Comparison of ENCODE assay signal across 8 cellular contexts in the genomic region with DNA sequence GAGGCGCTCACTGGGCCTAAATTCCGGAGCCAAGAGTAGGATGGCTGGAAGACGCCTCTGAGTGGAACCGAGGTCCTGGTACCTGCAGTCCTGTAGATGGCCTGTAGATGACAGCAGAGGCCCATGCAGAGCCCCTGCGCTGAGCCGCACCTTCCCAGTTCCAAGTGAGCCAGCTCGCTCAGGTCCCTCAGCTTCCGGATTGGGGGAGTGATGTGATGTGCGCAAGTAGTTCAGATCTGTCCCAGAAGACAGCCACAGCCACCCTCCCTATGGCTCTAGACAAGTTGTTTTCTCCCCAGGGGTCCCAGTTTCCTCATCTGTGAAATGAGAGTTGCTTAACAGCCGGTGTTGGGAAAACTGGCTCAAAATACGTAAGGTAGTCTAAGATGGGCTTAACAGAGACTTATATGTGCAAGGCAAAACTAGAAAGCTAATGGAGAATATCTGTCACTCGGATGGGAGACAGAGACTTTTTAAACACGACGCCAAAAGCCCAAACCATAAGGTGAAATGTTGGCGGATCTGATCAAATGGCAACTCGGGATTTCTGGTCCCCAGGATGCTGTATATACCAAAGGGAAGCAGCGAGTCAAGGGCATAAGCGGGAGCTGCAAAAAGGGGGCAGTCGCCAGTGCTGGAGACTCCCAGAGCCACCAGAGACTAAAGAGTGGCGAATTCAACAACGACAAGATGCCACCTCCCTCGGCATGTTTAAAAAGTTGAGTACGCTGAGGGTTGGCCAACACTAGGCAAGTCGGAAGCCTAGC. TPM values are rescaled to one million over a fixed set of nuclear protein-coding genes. Genes with fewer than 3 reads are reported as not detected.
DNase-seq lines count a peak whose midpoint lies in the region; FAIRE-seq and TF ChIP-seq lines count a peak whose summit lies in the region.

No MANE protein-coding gene starts in this region.

- H3K27ac Mint-ChIP-seq in T-helper 1 cell treated with Interleukin-12 subunit alpha and Interleukin-12 subunit beta and Interleukin-4 antibody, amounts not matched to agents 30 μg/mL and 1 μg/mL, for 36 hours = peak overlapping the region; percentile 87

- peaks cover 47% of the 10 kb centered on the region for H3K36me3 Mint-ChIP-seq in T-helper 1 cell treated with Interleukin-12 subunit alpha and Interleukin-12 subunit beta and Interleukin-4 antibody, amounts not matched to agents 30 μg/mL and 1 μg/mL, for 36 hours (ENCODE audit: low read depth)

- peaks cover 75% of the 10 kb centered on the region for H3K4me1 ChIP-seq in left ventricle myocardium inferior

- H3K36me3 ChIP-seq in left ventricle myocardium inferior = no peaks in the 10 kb centered on the region

- no peaks in the 10 kb centered on the region for H3K9me3 ChIP-seq in left ventricle myocardium inferior (replicated peaks)

- peak; percentile 85 for DNase-seq in ELR (ENCODE audit: low read depth)
- DNase-seq in HFF-Myc (ENCODE audit: extremely low read depth, low read depth) = no peak
- DNase-seq in NCI-H1694 (lab: John Stamatoyannopoulos, UW) = peak; percentile 24
- DNase-seq in amniotic stem cell (lab: John Stamatoyannopoulos, UW) = peak; percentile 64
- DNase-seq in left ventricle myocardium inferior = peak; percentile 76
- DNase-seq in posterior cingulate gyrus = peak; percentile 75 to 97 (median 84)
- peak; percentile 92 for DNase-seq in urothelium cell line (ENCODE audit: low spot score)

- H3K27me3 ChIP-seq in left ventricle myocardium inferior (ENCODE audit: low read depth) = no peaks in the 10 kb centered on the region

- peaks cover 64% of the 10 kb centered on the region for H3K4me1 Mint-ChIP-seq in T-helper 1 cell treated with Interleukin-12 subunit alpha and Interleukin-12 subunit beta and Interleukin-4 antibody, amounts not matched to agents 30 μg/mL and 1 μg/mL, for 36 hours (ENCODE audit: low read depth)

- H3K27ac ChIP-seq in left ventricle myocardium inferior (replicated peaks) = peak overlapping the region; percentile 98

- peak overlapping the region; percentile 87 for H3K4me3 Mint-ChIP-seq in T-helper 1 cell treated with Interleukin-12 subunit alpha and Interleukin-12 subunit beta and Interleukin-4 antibody, amounts not matched to agents 30 μg/mL and 1 μg/mL, for 36 hours

- H3K4me3 ChIP-seq in HFF-Myc (replicated peaks; ENCODE audit: low read depth, low read length) (peak overlapping the region; percentile 85), left ventricle myocardium inferior (peak overlapping the region; percentile 96)

- peak; percentile 44 for FAIRE-seq in urothelium cell line (lab: Jason Lieb, UNC)

- TF ChIP-seq CTCF in HFF-Myc (IDR thresholded peaks at IDR 0.05; ENCODE audit: low read depth, low read length, missing control alignments) (peak; percentile 100), left ventricle myocardium inferior (IDR thresholded peaks at IDR 0.05; ENCODE audit: borderline replicate concordance) (peak; percentile 100)

- intact Hi-C loops in left ventricle myocardium inferior (cut with micrococcal nuclease) = loop anchor here (2.0 kb wide), 1 partner anchor 45 kb away; no protein-coding TSS in a partner anchor
- intact Hi-C loops in posterior cingulate gyrus (cut with DNase I) = loop anchor here (5.0 kb wide), 2 partner anchors 36 to 756 kb away; no protein-coding TSS in a partner anchor

- H3K27me3 Mint-ChIP-seq in T-helper 1 cell treated with Interleukin-12 subunit alpha and Interleukin-12 subunit beta and Interleukin-4 antibody, amounts not matched to agents 30 μg/mL and 1 μg/mL, for 36 hours (ENCODE audit: low read depth) = no peaks in the 10 kb centered on the region

- no peaks in the 10 kb centered on the region for H3K9me3 Mint-ChIP-seq in T-helper 1 cell treated with Interleukin-12 subunit alpha and Interleukin-12 subunit beta and Interleukin-4 antibody, amounts not matched to agents 30 μg/mL and 1 μg/mL, for 36 hours

RNA-seq across cellular contexts. Expression of a gene that starts 0.8 kb away (rescaled TPM):
- 359 TPM for total RNA-seq in left ventricle myocardium inferior

RNA-seq across cellular contexts. Expression of a gene that starts 4.6 kb away (rescaled TPM):
- total RNA-seq in left ventricle myocardium inferior = 16.6 TPM

RNA-seq across cellular contexts. Expression of a gene that starts 46.9 kb away (rescaled TPM):
- total RNA-seq in left ventricle myocardium inferior = 16.1 TPM

RNA-seq across cellular contexts. Expression of a gene that starts 48.6 kb away (rescaled TPM):
- total RNA-seq in left ventricle myocardium inferior = 57.2 TPM

RNA-seq across cellular contexts. Expression of a gene that starts 58.5 kb away (rescaled TPM):
- 3.9 TPM for total RNA-seq in left ventricle myocardium inferior
